ENCODE assay signal across 23 cellular contexts in the genomic region with DNA sequence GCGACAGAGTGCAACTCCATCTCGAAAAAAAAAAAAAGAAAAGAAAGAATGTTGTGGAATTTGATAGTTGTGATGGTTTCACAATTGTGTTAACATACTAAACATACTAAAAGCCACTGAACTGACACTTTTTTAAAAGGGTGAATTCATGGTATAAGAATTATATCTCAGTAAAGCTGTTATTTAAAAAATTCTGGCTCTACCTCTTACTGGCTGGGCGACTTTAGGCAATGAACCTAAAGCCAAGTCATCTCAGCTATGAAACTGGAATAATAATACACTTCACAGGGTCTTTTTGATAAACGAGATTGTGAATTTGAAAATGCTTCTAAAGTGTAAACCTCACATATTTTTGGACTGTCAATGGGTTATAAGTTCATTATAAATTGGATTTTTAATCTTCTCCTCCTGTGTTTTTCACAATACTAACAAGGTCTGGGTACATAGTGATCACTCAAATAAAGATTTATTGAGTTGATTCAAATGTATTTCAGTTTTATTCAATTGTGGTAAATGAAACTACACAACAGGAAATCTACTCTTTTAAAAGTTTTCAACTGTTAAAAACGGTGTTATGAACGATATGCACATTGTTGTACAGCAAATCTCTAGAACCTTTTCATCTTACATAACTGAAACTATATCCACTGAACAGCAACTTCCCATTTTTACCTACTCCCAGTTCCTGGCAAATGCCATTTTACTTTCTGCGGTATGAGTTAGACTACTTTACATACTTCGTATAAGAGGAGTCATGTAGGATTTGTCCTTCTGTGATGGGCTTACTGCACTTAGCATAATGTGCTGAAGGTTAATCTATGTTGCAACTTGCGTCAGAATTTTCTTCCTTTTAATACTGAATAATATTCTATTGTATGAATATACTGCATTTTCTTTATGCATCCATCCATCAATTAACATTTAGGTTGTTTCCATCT. TPM values are rescaled to one million over a fixed set of nuclear protein-coding genes. Genes with fewer than 3 reads are reported as not detected.
DNase-seq lines count a peak whose midpoint lies in the region; ATAC-seq lines count a peak whose summit lies in the region.
"Had no signal": no experiment of that assay in that cellular context is flagged by ENCODE, and none has a peak within 500 bp of the region (broad histone marks: within the 10 kb centered on the region; RNA-seq: fewer than 3 reads in every experiment).

No MANE protein-coding gene starts in this region.

- H3K27ac ChIP-seq in CD4-positive, alpha-beta memory T cell (ENCODE audit: low read depth, low read length): no peak overlapping the region
- H3K27ac ChIP-seq: BLaER1, Peyer's patch had no signal

- H3K27me3 ChIP-seq in CD4-positive, alpha-beta memory T cell (ENCODE audit: insufficient read depth, low read length): no peaks in the 10 kb centered on the region
- H3K27me3 ChIP-seq: BLaER1, Peyer's patch had no signal

- no peaks in the 10 kb centered on the region for H3K27me3 Mint-ChIP-seq in CD4-positive, alpha-beta memory T cell
- no peaks in the 10 kb centered on the region for H3K27me3 Mint-ChIP-seq in activated T-helper 2 cell treated with anti-CD3 and anti-CD28 coated beads, Interferon-gamma antibody, Interleukin-2, Interleukin-4, amounts not matched to agents 10 μg/mL and 5 μg/mL and 100 μg/mL, durations not matched to agents 14 hours and 24 hours and 36 hours (ENCODE audit: low read depth)

- H3K9me3 Mint-ChIP-seq in CD4-positive, alpha-beta memory T cell: no peaks in the 10 kb centered on the region
- no peaks in the 10 kb centered on the region for H3K9me3 Mint-ChIP-seq in activated T-helper 2 cell treated with anti-CD3 and anti-CD28 coated beads, Interferon-gamma antibody, Interleukin-2, Interleukin-4, amounts not matched to agents 10 μg/mL and 5 μg/mL and 100 μg/mL, durations not matched to agents 14 hours and 24 hours and 36 hours

- POLR2A ChIA-PET in CD4-positive, alpha-beta memory T cell (lab: Charles Lee; ENCODE audit: partially characterized antibody): no interaction called here

- H3K36me3 Mint-ChIP-seq in CD4-positive, alpha-beta memory T cell: no peaks in the 10 kb centered on the region
- peaks cover 6% of the 10 kb centered on the region for H3K36me3 Mint-ChIP-seq in activated T-helper 2 cell treated with anti-CD3 and anti-CD28 coated beads, Interferon-gamma antibody, Interleukin-2, Interleukin-4, amounts not matched to agents 10 μg/mL and 5 μg/mL and 100 μg/mL, durations not matched to agents 14 hours and 24 hours and 36 hours (ENCODE audit: low read depth)

- H3K9me3 ChIP-seq in CD4-positive, alpha-beta memory T cell (ENCODE audit: control insufficient read depth in 1 of 2, low read length in 2 of 2): no peaks in the 10 kb centered on the region
- H3K9me3 ChIP-seq: BLaER1, Peyer's patch, SK-N-SH had no signal

- no peaks in the 10 kb centered on the region for H3K4me1 ChIP-seq in CD4-positive, alpha-beta memory T cell (ENCODE audit: insufficient read depth, low read length)
- H3K4me1 ChIP-seq: BLaER1, Peyer's patch had no signal

- H3K4me1 Mint-ChIP-seq in CD4-positive, alpha-beta memory T cell: peaks cover 5 to 8% (median 6%) of the 10 kb centered on the region in 4 donors
- H3K4me1 Mint-ChIP-seq in activated T-helper 2 cell treated with anti-CD3 and anti-CD28 coated beads, Interferon-gamma antibody, Interleukin-2, Interleukin-4, amounts not matched to agents 10 μg/mL and 5 μg/mL and 100 μg/mL, durations not matched to agents 14 hours and 24 hours and 36 hours (ENCODE audit: low read depth): peaks cover 11% of the 10 kb centered on the region

- CTCF ChIA-PET in CD4-positive, alpha-beta memory T cell (lab: Charles Lee; ENCODE audit: partially characterized antibody): no interaction called here

- no peaks in the 10 kb centered on the region for H3K36me3 ChIP-seq in CD4-positive, alpha-beta memory T cell (ENCODE audit: insufficient read depth, low read length)
- H3K36me3 ChIP-seq: BLaER1, Peyer's patch had no signal

- peak; percentile 1 for DNase-seq in SKM-1 (lab: John Stamatoyannopoulos, UW; ENCODE audit: unreplicated experiment)
- DNase-seq in SKM-1 treated with dmso at 0.1 percent for 144 hours (lab: John Stamatoyannopoulos, UW; ENCODE audit: unreplicated experiment): no peak
- no peak for DNase-seq in CD4-positive, alpha-beta memory T cell
- DNase-seq in NOMO-1 treated with DMSO at 0.1 percent for 48 hours (lab: John Stamatoyannopoulos, UW; ENCODE audit: unreplicated experiment): peak; percentile 56
- no peak for DNase-seq in activated T-helper 2 cell treated with anti-CD3 and anti-CD28 coated beads, Interferon-gamma antibody, Interleukin-2, Interleukin-4, amounts not matched to agents 10 μg/mL and 5 μg/mL and 100 μg/mL, durations not matched to agents 14 hours and 24 hours and 36 hours (ENCODE audit: low spot score)
- DNase-seq in DMS79 treated with DMSO at 0.1 percent for 48 hours (lab: John Stamatoyannopoulos, UW): no peak
- no peak for DNase-seq in effector CD8-positive, alpha-beta T cell (lab: John Stamatoyannopoulos, UW)
- DNase-seq: GF-D8, IMR-90, Kasumi-1, MM.1S, NCI-H1436, NCI-H2029, NCI-H2171, NCI-H446 treated with DMSO at 0.1 percent for 48 hours, Peyer's patch, SK-N-SH had no signal

- intact Hi-C loops in CD4-positive, alpha-beta memory T cell (cut with micrococcal nuclease): no loop called here
- intact Hi-C loops in activated T-helper 2 cell treated with anti-CD3 and anti-CD28 coated beads, Interferon-gamma antibody, Interleukin-2, Interleukin-4, amounts not matched to agents 10 μg/mL and 5 μg/mL and 100 μg/mL, durations not matched to agents 14 hours and 24 hours and 36 hours (cut with micrococcal nuclease): no loop called here

- peak overlapping the region in 5 of 8 donors; percentile 14 to 46 (median 26) for H3K4me3 Mint-ChIP-seq in CD4-positive, alpha-beta memory T cell
- no peak overlapping the region for H3K4me3 Mint-ChIP-seq in activated T-helper 2 cell treated with anti-CD3 and anti-CD28 coated beads, Interferon-gamma antibody, Interleukin-2, Interleukin-4, amounts not matched to agents 10 μg/mL and 5 μg/mL and 100 μg/mL, durations not matched to agents 14 hours and 24 hours and 36 hours (ENCODE audit: low read depth)

- no peak for ATAC-seq in HG03039 (IDR thresholded peaks at IDR 0.05; ENCODE audit: unreplicated experiment)
- ATAC-seq: Right ventricle myocardium inferior had no signal

- no peak overlapping the region for H3K4me3 ChIP-seq in CD4-positive, alpha-beta memory T cell (ENCODE audit: low read length in 2 of 2)
- H3K4me3 ChIP-seq: BLaER1, Peyer's patch had no signal

- peak overlapping the region in 4 of 7 donors; percentile 23 to 68 (median 40) for H3K27ac Mint-ChIP-seq in CD4-positive, alpha-beta memory T cell
- peak overlapping the region; percentile 22 for H3K27ac Mint-ChIP-seq in activated T-helper 2 cell treated with anti-CD3 and anti-CD28 coated beads, Interferon-gamma antibody, Interleukin-2, Interleukin-4, amounts not matched to agents 10 μg/mL and 5 μg/mL and 100 μg/mL, durations not matched to agents 14 hours and 24 hours and 36 hours

RNA-seq across cellular contexts. Expression of a gene that starts 43.0 kb away (rescaled TPM):
- not detected for total RNA-seq in CD4-positive, alpha-beta memory T cell
- polyA plus RNA-seq in CD4-positive, alpha-beta memory T cell: not detected
- total RNA-seq in activated T-helper 2 cell treated with anti-CD3 and anti-CD28 coated beads, Interferon-gamma antibody, Interleukin-2, Interleukin-4, amounts not matched to agents 10 μg/mL and 5 μg/mL and 100 μg/mL, durations not matched to agents 14 hours and 24 hours and 36 hours: not detected in 2 replicates
- total RNA-seq: A172, Daoy, HT-29, IMR-90, Right ventricle myocardium inferior had no signal
- polyA plus RNA-seq: IMR-90 had no signal

RNA-seq across cellular contexts. Expression of a gene that starts 44.7 kb away (rescaled TPM):
- 1 to 10 TPM; 3.1 to 4.4 TPM for total RNA-seq in CD4-positive, alpha-beta memory T cell
- polyA plus RNA-seq in CD4-positive, alpha-beta memory T cell: under 1 TPM; 0.03 to 0.50 TPM
- total RNA-seq in activated T-helper 2 cell treated with anti-CD3 and anti-CD28 coated beads, Interferon-gamma antibody, Interleukin-2, Interleukin-4, amounts not matched to agents 10 μg/mL and 5 μg/mL and 100 μg/mL, durations not matched to agents 14 hours and 24 hours and 36 hours: 1.9 and 2.1 TPM in 2 replicates
- total RNA-seq: HT-29 had no signal

Comparison
In these comparisons a context has a peak if more than half of its experiments do, and no peak if none do; other contexts are left out.
1. DNase-seq: peak in SKM-1 (single experiment) and NOMO-1 treated with DMSO at 0.1 percent for 48 hours (single experiment); none in SKM-1 treated with dmso at 0.1 percent for 144 hours (single experiment), CD4-positive, alpha-beta memory T cell (0 of 5), activated T-helper 2 cell treated with anti-CD3 and anti-CD28 coated beads, Interferon-gamma antibody, Interleukin-2, Interleukin-4, amounts not matched to agents 10 μg/mL and 5 μg/mL and 100 μg/mL, durations not matched to agents 14 hours and 24 hours and 36 hours (single experiment), DMS79 treated with DMSO at 0.1 percent for 48 hours (single experiment) and effector CD8-positive, alpha-beta T cell (single experiment).